ENCODE assay signal across 11 cellular contexts in genomic region chr1:199273837-199274379, GRCh38.
A peak's percentile ranks its signal among the peaks of the same experiment; 100 is the strongest.
DNase-seq lines count a peak whose midpoint lies in the region; ATAC-seq and TF ChIP-seq lines count a peak whose summit lies in the region.
"Had no signal": no experiment of that assay in that cellular context is flagged by ENCODE, and none has a peak within 500 bp of the region (broad histone marks: within the 10 kb centered on the region; RNA-seq: fewer than 3 reads in every experiment).

No MANE protein-coding gene starts in this region.

- H3K4me3 ChIP-seq in mesodermal cell (ENCODE audit: extremely low read depth, insufficient read depth, low read length, poor library complexity, severe bottlenecking) = no peak overlapping the region

- H3K4me3 Mint-ChIP-seq in activated T-cell treated with anti-CD3 and anti-CD28 coated beads, Interleukin-2, amount 50 U/mL, for 72 hours = no peak overlapping the region
- H3K4me3 Mint-ChIP-seq in glutamatergic neuron (ENCODE audit: unreplicated experiment) = no peak overlapping the region
- H3K4me3 Mint-ChIP-seq: nephron had no signal

- no peaks in the 10 kb centered on the region for H3K9me3 ChIP-seq in mesodermal cell (ENCODE audit: control insufficient read depth, low read length)

- H3K36me3 ChIP-seq in mesodermal cell (ENCODE audit: control insufficient read depth, insufficient read depth, low read length) = no peaks in the 10 kb centered on the region

- DNase-seq in EL = peak; percentile 63
- peak; percentile 31 for DNase-seq in LoVo (ENCODE audit: low spot score)
- DNase-seq in amniotic epithelial cell (ENCODE audit: low read depth) = peak; percentile 73
- no peak for DNase-seq in D341Med (ENCODE audit: low spot score)
- DNase-seq in activated T-cell treated with anti-CD3 and anti-CD28 coated beads, Interleukin-2, amount 50 U/mL, for 72 hours = no peak
- DNase-seq in glutamatergic neuron = no peak
- DNase-seq: DMS153, KBM-7 had no signal

- no peak overlapping the region for H3K27ac Mint-ChIP-seq in activated T-cell treated with anti-CD3 and anti-CD28 coated beads, Interleukin-2, amount 50 U/mL, for 72 hours
- no peak overlapping the region for H3K27ac Mint-ChIP-seq in glutamatergic neuron (ENCODE audit: unreplicated experiment)

- no peak for TF ChIP-seq CTCF in glutamatergic neuron (IDR thresholded peaks at IDR 0.05; ENCODE audit: partially characterized antibody, unreplicated experiment)

- peaks cover 13% of the 10 kb centered on the region for H3K27me3 Mint-ChIP-seq in activated T-cell treated with anti-CD3 and anti-CD28 coated beads, Interleukin-2, amount 50 U/mL, for 72 hours (ENCODE audit: low read depth)
- H3K27me3 Mint-ChIP-seq in glutamatergic neuron (ENCODE audit: unreplicated experiment) = no peaks in the 10 kb centered on the region

- H3K27ac ChIP-seq in mesodermal cell (ENCODE audit: low read depth, low read length, severe bottlenecking) = peak overlapping the region; percentile 17

- peaks cover 28% of the 10 kb centered on the region for H3K4me1 ChIP-seq in mesodermal cell (ENCODE audit: control insufficient read depth, insufficient read depth, low read length, poor library complexity, severe bottlenecking)

- peaks cover 18% of the 10 kb centered on the region for H3K4me1 Mint-ChIP-seq in activated T-cell treated with anti-CD3 and anti-CD28 coated beads, Interleukin-2, amount 50 U/mL, for 72 hours (ENCODE audit: low read depth)
- no peaks in the 10 kb centered on the region for H3K4me1 Mint-ChIP-seq in glutamatergic neuron (ENCODE audit: low read depth, unreplicated experiment)

- peaks cover 3 to 4% of the 10 kb centered on the region in 2 donors for H3K36me3 Mint-ChIP-seq in activated T-cell treated with anti-CD3 and anti-CD28 coated beads, Interleukin-2, amount 50 U/mL, for 72 hours (ENCODE audit: insufficient read depth in 2 of 2)
- H3K36me3 Mint-ChIP-seq in glutamatergic neuron (ENCODE audit: unreplicated experiment) = no peaks in the 10 kb centered on the region

- H3K9me3 Mint-ChIP-seq in activated T-cell treated with anti-CD3 and anti-CD28 coated beads, Interleukin-2, amount 50 U/mL, for 72 hours = peaks cover 0 to 3% of the 10 kb centered on the region in 2 donors
- H3K9me3 Mint-ChIP-seq in glutamatergic neuron (ENCODE audit: unreplicated experiment) = no peaks in the 10 kb centered on the region

- 67% methylated on average over 1 of the region's 2 CpGs; no CpG with 5 or more reads in 1 of the 2 experiments for WGBS in mesodermal cell (ENCODE audit: insufficient coverage in 2 of 2), 2 experiments

- no peak for ATAC-seq in activated T-cell treated with anti-CD3 and anti-CD28 coated beads, Interleukin-2, amount 50 U/mL, for 72 hours (replicated peaks in 1 of 2)
- no peak for ATAC-seq in HG03354 (IDR thresholded peaks at IDR 0.05; ENCODE audit: poor library complexity, severe bottlenecking, unreplicated experiment)

Comparison
In these comparisons a context has a peak if more than half of its experiments do, and no peak if none do; other contexts are left out.
1. DNase-seq: peak in EL (single experiment), LoVo (single experiment) and amniotic epithelial cell (single experiment); none in D341Med (single experiment), activated T-cell treated with anti-CD3 and anti-CD28 coated beads, Interleukin-2, amount 50 U/mL, for 72 hours (0 of 2) and glutamatergic neuron (single experiment).